2 cellular contexts compared by ENCODE assay signal in the genomic region with DNA sequence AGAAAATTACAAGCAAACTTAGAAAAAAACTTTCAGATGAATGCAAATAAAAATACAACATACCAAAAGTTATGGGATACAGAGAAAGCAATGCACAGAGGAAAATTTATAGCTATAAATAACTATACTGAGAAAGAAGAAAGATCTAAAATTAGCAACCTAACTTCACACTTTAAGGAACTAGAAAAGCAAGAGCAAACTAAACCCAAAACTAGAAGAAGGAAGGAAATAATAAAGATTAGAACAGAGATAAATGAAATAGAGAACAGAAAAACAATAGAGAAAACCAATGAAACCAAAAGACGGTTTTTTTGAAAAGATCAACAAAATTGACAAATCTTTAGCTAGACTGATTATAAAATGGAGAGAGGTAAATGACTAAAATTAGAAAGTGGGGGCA.
TF ChIP-seq lines count a peak whose summit lies in the region.

No MANE protein-coding gene starts in this region.

TF ChIP-seq in K562, 482 proteins besides CTCF, POLR2A, EP300 and RAD21:
- TF ChIP-seq THRAP3 (IDR thresholded peaks at IDR 0.05; ENCODE audit: borderline replicate concordance) (no peak), ZNF316 (IDR thresholded peaks at IDR 0.05) (peak; percentile 7; the same call in 1 of the 2 replicates), SRSF3 (IDR thresholded peaks at IDR 0.05; ENCODE audit: insufficient read depth, low read length) (no peak), TRIM25 (IDR thresholded peaks at IDR 0.05; ENCODE audit: borderline replicate concordance) (no peak)
- TF ChIP-seq, protein P1, sequence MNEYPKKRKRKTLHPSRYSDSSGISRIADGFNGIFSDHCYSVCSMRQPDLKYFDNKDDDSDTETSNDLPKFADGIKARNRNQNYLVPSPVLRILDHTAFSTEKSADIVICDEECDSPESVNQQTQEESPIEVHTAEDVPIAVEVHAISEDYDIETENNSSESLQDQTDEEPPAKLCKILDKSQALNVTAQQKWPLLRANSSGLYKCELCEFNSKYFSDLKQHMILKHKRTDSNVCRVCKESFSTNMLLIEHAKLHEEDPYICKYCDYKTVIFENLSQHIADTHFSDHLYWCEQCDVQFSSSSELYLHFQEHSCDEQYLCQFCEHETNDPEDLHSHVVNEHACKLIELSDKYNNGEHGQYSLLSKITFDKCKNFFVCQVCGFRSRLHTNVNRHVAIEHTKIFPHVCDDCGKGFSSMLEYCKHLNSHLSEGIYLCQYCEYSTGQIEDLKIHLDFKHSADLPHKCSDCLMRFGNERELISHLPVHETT (CRISPR knock-in tag; conservative IDR thresholded peaks at IDR 0.05 in 1 of 2, IDR thresholded peaks at IDR 0.05 in 1 of 2) = no peak

TF ChIP-seq in SK-N-SH treated with all-trans-retinoic acid at 6 μM for 48 hours, 23 proteins besides CTCF, POLR2A, EP300 and RAD21:
- TF ChIP-seq ESRRG (CRISPR knock-in tag; IDR thresholded peaks at IDR 0.05) (no peak), BACH2 (CRISPR knock-in tag; IDR thresholded peaks at IDR 0.05; ENCODE audit: borderline replicate concordance) (no peak), OSR1 (CRISPR knock-in tag; IDR thresholded peaks at IDR 0.05) (no peak), SNAI2 (CRISPR knock-in tag; IDR thresholded peaks at IDR 0.05) (no peak), CSRNP3 (CRISPR knock-in tag; IDR thresholded peaks at IDR 0.05) (no peak), GLIS3 (CRISPR knock-in tag; IDR thresholded peaks at IDR 0.05) (no peak), ZFP30 (CRISPR knock-in tag; IDR thresholded peaks at IDR 0.05) (no peak), RARB (CRISPR knock-in tag; IDR thresholded peaks at IDR 0.05) (no peak), TSHZ2 (CRISPR knock-in tag; IDR thresholded peaks at IDR 0.05) (no peak)
